15 cellular contexts compared by ENCODE assay signal in the genomic region with DNA sequence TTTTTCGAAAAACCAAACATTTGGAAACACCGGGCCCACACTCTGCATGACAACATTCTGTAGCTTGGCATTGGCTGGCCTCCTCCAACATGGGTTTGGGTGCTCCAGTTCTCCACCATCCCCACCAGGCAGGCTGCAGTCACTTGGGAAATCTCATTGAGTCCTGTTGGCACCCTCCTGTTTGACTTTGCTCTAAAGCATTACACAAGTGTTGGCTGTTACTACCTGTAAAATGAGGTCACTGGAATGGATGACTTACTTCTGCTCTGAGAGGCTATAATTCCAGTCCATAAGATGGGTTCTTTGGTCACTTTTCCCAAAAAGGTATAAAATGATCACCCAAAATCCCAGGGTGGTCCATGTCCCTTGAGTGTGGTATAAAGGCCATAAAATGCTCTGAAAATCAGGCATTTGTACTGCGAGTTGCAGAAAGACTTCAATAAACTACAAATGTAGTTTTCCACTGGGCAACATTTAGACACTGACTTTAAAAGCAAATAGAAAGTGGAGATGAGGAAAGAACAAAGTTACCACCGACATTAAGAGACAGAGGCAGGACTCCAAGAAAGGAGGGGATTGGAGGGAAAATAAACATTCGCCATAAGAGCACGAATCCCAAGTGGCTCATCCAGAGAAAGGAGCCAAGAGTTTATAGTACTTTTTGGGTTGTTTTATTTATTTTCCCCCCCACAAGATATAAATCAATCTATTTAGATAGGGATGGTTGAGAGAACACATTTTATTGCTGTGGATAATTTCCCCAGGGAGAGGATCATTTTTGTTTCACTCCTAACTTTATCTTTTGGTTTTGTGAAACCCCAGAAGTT.
DNase-seq lines count a peak whose midpoint lies in the region; ATAC-seq and TF ChIP-seq lines count a peak whose summit lies in the region.
"Had no signal": no experiment of that assay in that cellular context is flagged by ENCODE, and none has a peak within 500 bp of the region (broad histone marks: within the 10 kb centered on the region; RNA-seq: fewer than 3 reads in every experiment).

No MANE protein-coding gene starts in this region.

- H3K9me3 Mint-ChIP-seq in osteocyte (ENCODE audit: unreplicated experiment): peaks cover 4% of the 10 kb centered on the region
- H3K9me3 Mint-ChIP-seq in stimulated activated effector memory CD8-positive, alpha-beta T cell treated with anti-CD3 and anti-CD28 coated beads, Interleukin-12 subunit alpha, Interleukin-12 subunit beta, amount 100 ng/mL, for 72 hours: no peaks in the 10 kb centered on the region
- peaks cover 8% of the 10 kb centered on the region for H3K9me3 Mint-ChIP-seq in activated naive CD4-positive, alpha-beta T cell treated with anti-CD3 and anti-CD28 coated beads, Interleukin-2, amount 10 ng/mL, durations not matched to agents 7 days and 5 days
- H3K9me3 Mint-ChIP-seq: activated naive CD8-positive, alpha-beta T cell treated with anti-CD3 and anti-CD28 coated beads, Interleukin-2, amount 10 ng/mL, durations not matched to agents 7 days and 5 days; naive B cell had no signal

- CTCF ChIA-PET in A673 (lab: Charles Lee): no interaction called here
- CTCF ChIA-PET in activated naive CD4-positive, alpha-beta T cell treated with anti-CD3 and anti-CD28 coated beads, Interleukin-2, amount 10 ng/mL, durations not matched to agents 7 days and 5 days (lab: Charles Lee): no interaction called here

- H3K4me3 ChIP-seq in A673 (ENCODE audit: low read depth, low read length, poor library complexity, severe bottlenecking): no peak overlapping the region

- TF ChIP-seq CTCF in A673 (conservative IDR thresholded peaks at IDR 0.05; ENCODE audit: low read depth, low read length): no peak
- no peak for TF ChIP-seq CTCF in osteocyte (IDR thresholded peaks at IDR 0.05)

- H3K4me3 Mint-ChIP-seq in osteocyte (ENCODE audit: unreplicated experiment): peak overlapping the region; percentile 36
- H3K4me3 Mint-ChIP-seq in stimulated activated effector memory CD8-positive, alpha-beta T cell treated with anti-CD3 and anti-CD28 coated beads, Interleukin-12 subunit alpha, Interleukin-12 subunit beta, amount 100 ng/mL, for 72 hours: no peak overlapping the region
- H3K4me3 Mint-ChIP-seq in activated naive CD4-positive, alpha-beta T cell treated with anti-CD3 and anti-CD28 coated beads, Interleukin-2, amount 10 ng/mL, durations not matched to agents 7 days and 5 days: no peak overlapping the region
- H3K4me3 Mint-ChIP-seq: activated naive CD8-positive, alpha-beta T cell treated with anti-CD3 and anti-CD28 coated beads, Interleukin-2, amount 10 ng/mL, durations not matched to agents 7 days and 5 days; central memory CD8-positive, alpha-beta T cell; naive B cell had no signal

- peak overlapping the region; percentile 36 for H3K27ac Mint-ChIP-seq in osteocyte (ENCODE audit: unreplicated experiment)
- no peak overlapping the region for H3K27ac Mint-ChIP-seq in stimulated activated effector memory CD8-positive, alpha-beta T cell treated with anti-CD3 and anti-CD28 coated beads, Interleukin-12 subunit alpha, Interleukin-12 subunit beta, amount 100 ng/mL, for 72 hours
- H3K27ac Mint-ChIP-seq in activated naive CD4-positive, alpha-beta T cell treated with anti-CD3 and anti-CD28 coated beads, Interleukin-2, amount 10 ng/mL, durations not matched to agents 7 days and 5 days: no peak overlapping the region
- H3K27ac Mint-ChIP-seq: activated naive CD8-positive, alpha-beta T cell treated with anti-CD3 and anti-CD28 coated beads, Interleukin-2, amount 10 ng/mL, durations not matched to agents 7 days and 5 days; naive B cell had no signal

- peaks cover 29% of the 10 kb centered on the region for H3K4me1 ChIP-seq in A673 (ENCODE audit: insufficient read depth, low read length, poor library complexity, severe bottlenecking)

- ATAC-seq in stimulated activated effector memory CD8-positive, alpha-beta T cell treated with anti-CD3 and anti-CD28 coated beads, Interleukin-12 subunit alpha, Interleukin-12 subunit beta, amount 100 ng/mL, for 72 hours: no peak
- ATAC-seq: Panc1; stimulated activated naive CD8-positive, alpha-beta T cell treated with anti-CD3 and anti-CD28 coated beads, Interleukin-15, Interleukin-2, amounts not matched to agents 100 U/mL and 50 U/mL, for 24 hours had no signal

- no peak for DNase-seq in A673 (ENCODE audit: low spot score)
- DNase-seq in NCI-H2029 treated with DMSO at 0.1 percent for 48 hours (lab: John Stamatoyannopoulos, UW): peak; percentile 17
- DNase-seq in fibroblast of the conjunctiva (ENCODE audit: low read depth): peak; percentile 17
- DNase-seq in osteocyte (ENCODE audit: extremely low spot score, unreplicated experiment): no peak
- no peak for DNase-seq in effector CD4-positive, alpha-beta T cell
- DNase-seq in stimulated activated effector memory CD8-positive, alpha-beta T cell treated with anti-CD3 and anti-CD28 coated beads, Interleukin-12 subunit alpha, Interleukin-12 subunit beta, amount 100 ng/mL, for 72 hours (ENCODE audit: low spot score in 2 of 2): no peak
- DNase-seq in activated naive CD4-positive, alpha-beta T cell treated with anti-CD3 and anti-CD28 coated beads, Interleukin-2, amount 10 ng/mL, durations not matched to agents 7 days and 5 days: no peak
- no peak for DNase-seq in stimulated activated naive CD4-positive, alpha-beta T cell treated with Interleukin-2 at 50 U/mL for 16 hours (lab: John Stamatoyannopoulos, UW)
- DNase-seq: activated CD4-positive, CD25-positive, alpha-beta regulatory T cell treated with anti-CD3 and anti-CD28 coated beads, Interleukin-2, amount 50 U/mL, for 72 hours; activated naive CD8-positive, alpha-beta T cell treated with anti-CD3 and anti-CD28 coated beads, Interleukin-2, amount 10 ng/mL, durations not matched to agents 7 days and 5 days; naive B cell; NCI-H510A; stimulated activated naive CD8-positive, alpha-beta T cell treated with anti-CD3 and anti-CD28 coated beads, Interleukin-15, Interleukin-2, amounts not matched to agents 100 U/mL and 50 U/mL, for 24 hours had no signal

- no peaks in the 10 kb centered on the region for H3K27me3 Mint-ChIP-seq in osteocyte (ENCODE audit: unreplicated experiment)
- no peaks in the 10 kb centered on the region for H3K27me3 Mint-ChIP-seq in activated naive CD4-positive, alpha-beta T cell treated with anti-CD3 and anti-CD28 coated beads, Interleukin-2, amount 10 ng/mL, durations not matched to agents 7 days and 5 days
- H3K27me3 Mint-ChIP-seq: activated naive CD8-positive, alpha-beta T cell treated with anti-CD3 and anti-CD28 coated beads, Interleukin-2, amount 10 ng/mL, durations not matched to agents 7 days and 5 days; central memory CD8-positive, alpha-beta T cell had no signal

- H3K27ac ChIP-seq in A673 (ENCODE audit: low read depth, low read length, poor library complexity, severe bottlenecking): peak overlapping the region; percentile 61

- BruUV-seq in A673 (replicated peaks; lab: Mats Ljungman, UMichigan): no TSS peak

- no peaks in the 10 kb centered on the region for H3K27me3 ChIP-seq in A673 (replicated peaks; ENCODE audit: insufficient read depth, low read depth, low read length, poor library complexity)

- POLR2A ChIA-PET in A673 (lab: Charles Lee; ENCODE audit: low non-redundant PET): no interaction called here

- no peaks in the 10 kb centered on the region for H3K36me3 Mint-ChIP-seq in osteocyte (ENCODE audit: unreplicated experiment)
- no peaks in the 10 kb centered on the region for H3K36me3 Mint-ChIP-seq in stimulated activated effector memory CD8-positive, alpha-beta T cell treated with anti-CD3 and anti-CD28 coated beads, Interleukin-12 subunit alpha, Interleukin-12 subunit beta, amount 100 ng/mL, for 72 hours
- no peaks in the 10 kb centered on the region for H3K36me3 Mint-ChIP-seq in activated naive CD4-positive, alpha-beta T cell treated with anti-CD3 and anti-CD28 coated beads, Interleukin-2, amount 10 ng/mL, durations not matched to agents 7 days and 5 days
- H3K36me3 Mint-ChIP-seq: activated naive CD8-positive, alpha-beta T cell treated with anti-CD3 and anti-CD28 coated beads, Interleukin-2, amount 10 ng/mL, durations not matched to agents 7 days and 5 days; naive B cell had no signal

- intact Hi-C loops in A673 (cut with micrococcal nuclease; ENCODE audit: unreplicated experiment): no loop called here

- H3K9me3 ChIP-seq in A673 (ENCODE audit: low read depth, low read length, poor library complexity, severe bottlenecking): no peaks in the 10 kb centered on the region

- no peaks in the 10 kb centered on the region for H3K36me3 ChIP-seq in A673 (ENCODE audit: insufficient read depth, low read length, poor library complexity, severe bottlenecking)

- H3K4me1 Mint-ChIP-seq in osteocyte (ENCODE audit: unreplicated experiment): peaks cover 39% of the 10 kb centered on the region
- no peaks in the 10 kb centered on the region for H3K4me1 Mint-ChIP-seq in stimulated activated effector memory CD8-positive, alpha-beta T cell treated with anti-CD3 and anti-CD28 coated beads, Interleukin-12 subunit alpha, Interleukin-12 subunit beta, amount 100 ng/mL, for 72 hours
- H3K4me1 Mint-ChIP-seq in activated naive CD4-positive, alpha-beta T cell treated with anti-CD3 and anti-CD28 coated beads, Interleukin-2, amount 10 ng/mL, durations not matched to agents 7 days and 5 days: no peaks in the 10 kb centered on the region
- H3K4me1 Mint-ChIP-seq: activated naive CD8-positive, alpha-beta T cell treated with anti-CD3 and anti-CD28 coated beads, Interleukin-2, amount 10 ng/mL, durations not matched to agents 7 days and 5 days; central memory CD8-positive, alpha-beta T cell; naive B cell had no signal

Comparison
In these comparisons a context has a peak if more than half of its experiments do, and no peak if none do; other contexts are left out.
1. DNase-seq: peak in NCI-H2029 treated with DMSO at 0.1 percent for 48 hours (single experiment) and fibroblast of the conjunctiva (single experiment); none in A673 (single experiment), osteocyte (single experiment), effector CD4-positive, alpha-beta T cell (single experiment), stimulated activated effector memory CD8-positive, alpha-beta T cell treated with anti-CD3 and anti-CD28 coated beads, Interleukin-12 subunit alpha, Interleukin-12 subunit beta, amount 100 ng/mL, for 72 hours (0 of 2), activated naive CD4-positive, alpha-beta T cell treated with anti-CD3 and anti-CD28 coated beads, Interleukin-2, amount 10 ng/mL, durations not matched to agents 7 days and 5 days (single experiment) and stimulated activated naive CD4-positive, alpha-beta T cell treated with Interleukin-2 at 50 U/mL for 16 hours (single experiment).